In the genomic region with DNA sequence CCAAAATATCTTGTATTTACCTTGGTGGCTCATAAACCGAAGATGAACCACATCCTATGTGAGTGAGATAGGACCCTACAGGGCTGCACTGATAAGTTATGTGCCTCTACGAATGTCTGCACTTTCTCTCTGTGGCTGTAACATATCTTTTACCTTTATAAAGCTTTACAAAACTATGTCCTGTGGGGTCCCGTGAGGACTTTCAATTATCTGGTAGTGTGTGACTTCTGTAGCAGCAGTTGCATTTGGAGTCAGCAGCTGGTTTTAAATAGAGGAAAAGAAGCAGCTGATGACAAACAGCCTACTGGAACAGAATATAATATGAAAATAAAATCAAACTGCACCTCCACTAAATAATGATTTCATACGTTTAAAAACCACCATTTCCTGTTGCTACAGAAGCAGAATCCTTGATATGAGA, we compare ENCODE assay signal across 17 cellular contexts.
"Had no signal": no experiment of that assay in that cellular context is flagged by ENCODE, and none has a peak within 500 bp of the region (broad histone marks: within the 10 kb centered on the region; RNA-seq: fewer than 3 reads in every experiment).

No MANE protein-coding gene starts in this region.

- H3K36me3 ChIP-seq: colonic mucosa, left lung, right atrium auricular region, tibial nerve, vagina had no signal

- H3K4me1 ChIP-seq: colonic mucosa, left lung, right atrium auricular region, tibial nerve, vagina had no signal

- H3K4me2 ChIP-seq: hepatocyte had no signal

- H3K27me3 ChIP-seq: colonic mucosa, hepatocyte, left lung, right atrium auricular region, tibial nerve, vagina had no signal

- H3K27ac ChIP-seq: colonic mucosa, hepatocyte, left lung, right atrium auricular region, tibial nerve, vagina had no signal

- H3K4me3 ChIP-seq: colonic mucosa, hepatocyte, left lung, mucosa of descending colon, right atrium auricular region, tibial nerve, vagina had no signal

- ATAC-seq: left lung; mucosa of descending colon; natural killer cell treated with Interleukin-12 subunit alpha and Interleukin-12 subunit beta and Interleukin-15 and Interleukin-18, amount 100 ng/mL, for 72 hours; stimulated activated memory B cell treated with anti-CD40 and anti-IgM and Interleukin-4, amounts not matched to agents 10 μg/mL and 1 μg/mL and 100 μg/mL, for 72 hours had no signal

- H3K9me3 ChIP-seq: colonic mucosa, left lung, mucosa of descending colon, vagina had no signal

- H3K79me2 ChIP-seq: hepatocyte had no signal

- H2AFZ ChIP-seq: hepatocyte had no signal

- DNase-seq: activated CD4-positive, alpha-beta memory T cell treated with anti-CD3 and anti-CD28 coated beads, Interleukin-2, amount 10 ng/mL, durations not matched to agents 7 days and 5 days; activated CD8-positive, alpha-beta memory T cell treated with anti-CD3 and anti-CD28 coated beads, Interleukin-2, amount 50 U/mL, for 48 hours; central memory CD4-positive, alpha-beta T cell; colonic mucosa; left lung; mammary epithelial cell; mucosa of descending colon; nucleus accumbens; stimulated activated CD4-positive, alpha-beta T cell treated with anti-CD3 and anti-CD28 coated beads, Interleukin-2, amount 100 ng/mL, for 48 hours; substantia nigra; SW 1271 had no signal
